22 cellular contexts compared by ENCODE assay signal in the genomic region with DNA sequence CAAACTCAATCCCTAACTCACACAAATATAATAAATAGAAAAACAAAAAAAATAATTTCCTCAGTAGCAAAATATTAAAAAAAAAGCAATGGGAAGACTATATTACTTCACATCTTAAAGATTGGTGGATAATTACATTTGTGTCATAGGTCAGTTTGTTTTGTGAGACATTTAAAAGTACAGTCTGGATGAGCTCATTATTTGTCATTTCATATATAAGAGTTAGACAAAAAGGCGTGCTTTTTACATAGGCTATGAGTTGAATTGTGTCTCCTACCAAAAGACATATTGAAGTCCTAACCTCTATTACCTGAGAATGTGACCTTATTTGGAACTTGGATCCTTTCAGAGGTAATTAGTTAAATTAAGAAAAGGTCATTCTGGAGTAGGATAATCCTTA.
DNase-seq lines count a peak whose midpoint lies in the region; ATAC-seq, FAIRE-seq and TF ChIP-seq lines count a peak whose summit lies in the region.
"Had no signal": no experiment of that assay in that cellular context is flagged by ENCODE, and none has a peak within 500 bp of the region (broad histone marks: within the 10 kb centered on the region; RNA-seq: fewer than 3 reads in every experiment).

No MANE protein-coding gene starts in this region.

- H3K9me3 Mint-ChIP-seq in activated CD4-positive, alpha-beta T cell treated with anti-CD3 and anti-CD28 coated beads, Interleukin-2, amount 10 ng/mL, durations not matched to agents 24 days and 14 days = peaks cover 16% of the 10 kb centered on the region
- H3K9me3 Mint-ChIP-seq: CD4-positive, alpha-beta memory T cell; IgD-negative memory B cell had no signal

- peak; percentile 99 for ATAC-seq in PC-3
- ATAC-seq: SK-N-SH treated with all-trans-retinoic acid at 6 μM for 48 hours had no signal

- no peak overlapping the region for H3K4me3 Mint-ChIP-seq in activated CD4-positive, alpha-beta T cell treated with anti-CD3 and anti-CD28 coated beads, Interleukin-2, amount 10 ng/mL, durations not matched to agents 24 days and 14 days
- H3K4me3 Mint-ChIP-seq: IgD-negative memory B cell had no signal

- no peaks in the 10 kb centered on the region for H3K27me3 ChIP-seq in mammary epithelial cell (ENCODE audit: insufficient read depth, low read length)
- H3K27me3 ChIP-seq in breast epithelium = no peaks in the 10 kb centered on the region
- H3K27me3 ChIP-seq in PC-3 (ENCODE audit: low read length) = no peaks in the 10 kb centered on the region
- no peaks in the 10 kb centered on the region for H3K27me3 ChIP-seq in endothelial cell of umbilical vein (ENCODE audit: control insufficient read depth in 2 of 2, insufficient read depth in 2 of 2, low read length in 2 of 2)
- H3K27me3 ChIP-seq: BLaER1 treated with 17β-estradiol and CSF1 and Interleukin-3, amounts not matched to agents 10 nM and 100 nM had no signal

- TF ChIP-seq CTCF in mammary epithelial cell (conservative IDR thresholded peaks at IDR 0.05 in 1 of 2, IDR thresholded peaks at IDR 0.05 in 1 of 2; ENCODE audit: extremely low read depth in 1 of 2, insufficient read depth in 1 of 2, low read depth in 1 of 2, low read length in 2 of 2) = no peak
- TF ChIP-seq CTCF in breast epithelium (IDR thresholded peaks at IDR 0.05) = no peak
- no peak for TF ChIP-seq CTCF in PC-3 (conservative IDR thresholded peaks at IDR 0.05; ENCODE audit: low read depth, low read length)
- TF ChIP-seq CTCF in endothelial cell of umbilical vein (IDR thresholded peaks at IDR 0.05; ENCODE audit: extremely low read depth in 1 of 2, insufficient read depth in 1 of 2, low read depth in 1 of 2, low read length in 2 of 2) = no peak

- peaks cover 2% of the 10 kb centered on the region for H3K4me1 Mint-ChIP-seq in activated CD4-positive, alpha-beta T cell treated with anti-CD3 and anti-CD28 coated beads, Interleukin-2, amount 10 ng/mL, durations not matched to agents 24 days and 14 days
- H3K4me1 Mint-ChIP-seq: CD4-positive, alpha-beta memory T cell; IgD-negative memory B cell had no signal

- peak; percentile 26 for DNase-seq in mammary epithelial cell
- DNase-seq in breast epithelium (ENCODE audit: low spot score in 2 of 2) = no peak
- DNase-seq in PC-3 = peak; percentile 80
- no peak for DNase-seq in endothelial cell of umbilical vein (ENCODE audit: low read depth, low spot score)
- DNase-seq in kidney glomerular epithelial cell (lab: John Stamatoyannopoulos, UW) = no peak
- DNase-seq in activated CD4-positive, alpha-beta T cell treated with anti-CD3 and anti-CD28 coated beads, Interleukin-2, amount 10 ng/mL, durations not matched to agents 24 days and 14 days = no peak
- DNase-seq in NCI-H526 treated with DMSO at 0.1 percent for 48 hours (lab: John Stamatoyannopoulos, UW) = no peak
- DNase-seq in activated CD8-positive, alpha-beta memory T cell treated with anti-CD3 and anti-CD28 coated beads, Interleukin-2, amount 50 U/mL, for 48 hours = no peak
- DNase-seq: Caco-2; CD4-positive, alpha-beta memory T cell; DMS 273 treated with DMSO at 0.1 percent for 48 hours; DMS79 treated with DMSO at 0.1 percent for 48 hours; NCI-H1694 treated with DMSO at 0.1 percent for 48 hours; NCI-H446; NCI-H526 had no signal

- H2AFZ ChIP-seq in mammary epithelial cell (ENCODE audit: low read depth, low read length) (no peak overlapping the region), PC-3 (ENCODE audit: low read length) (no peak overlapping the region), endothelial cell of umbilical vein (ENCODE audit: low read depth, low read length) (no peak overlapping the region)

- CTCF ChIA-PET in mammary epithelial cell (lab: Charles Lee; ENCODE audit: low non-redundant PET) = interaction anchor here (0.7 kb wide), 1 partner anchor 105 kb away, joined by 3 read pairs; no protein-coding TSS in a partner anchor
- CTCF ChIA-PET in PC-3 (lab: Charles Lee) = interaction anchor here (0.7 kb wide), 1 partner anchor 1027 kb away, joined by 3 read pairs; no protein-coding TSS in a partner anchor
- CTCF ChIA-PET in endothelial cell of umbilical vein (lab: Charles Lee) = no interaction called here

- dilution Hi-C loops in mammary epithelial cell (cut with HindIII; ENCODE audit: low sequenced_read_pairs) = no loop called here
- dilution Hi-C loops in endothelial cell of umbilical vein (cut with MboI; ENCODE audit: extremely low pct_ligation_motif_present, low sequenced_read_pairs) = no loop called here

- H4K20me1 ChIP-seq in mammary epithelial cell (ENCODE audit: insufficient read depth, low read length) = no peaks in the 10 kb centered on the region
- no peaks in the 10 kb centered on the region for H4K20me1 ChIP-seq in PC-3 (ENCODE audit: low read length)
- H4K20me1 ChIP-seq in endothelial cell of umbilical vein (replicated peaks; ENCODE audit: control insufficient read depth, extremely low read depth, insufficient read depth, low read length) = no peaks in the 10 kb centered on the region
- H4K20me1 ChIP-seq: BLaER1 treated with 17β-estradiol and CSF1 and Interleukin-3, amounts not matched to agents 10 nM and 100 nM had no signal

- intact Hi-C loops in mammary epithelial cell (cut with micrococcal nuclease) (no loop called here), breast epithelium (cut with DNase I; ENCODE audit: low total_unique reads) (no loop called here), PC-3 (cut with micrococcal nuclease) (no loop called here), endothelial cell of umbilical vein (cut with micrococcal nuclease) (no loop called here)
- intact Hi-C loops in activated CD4-positive, alpha-beta T cell treated with anti-CD3 and anti-CD28 coated beads, Interleukin-2, amount 10 ng/mL, durations not matched to agents 24 days and 14 days (cut with micrococcal nuclease) = no loop called here

- TF ChIP-seq POLR2A in breast epithelium (IDR thresholded peaks at IDR 0.05) = no peak
- no peak for TF ChIP-seq POLR2A in endothelial cell of umbilical vein (IDR thresholded peaks at IDR 0.05; ENCODE audit: low read depth, low read length)

- H3K4me1 ChIP-seq in mammary epithelial cell (ENCODE audit: insufficient read depth, low read length) (no peaks in the 10 kb centered on the region), breast epithelium (no peaks in the 10 kb centered on the region), PC-3 (ENCODE audit: insufficient read depth, low read length) (peaks cover 15% of the 10 kb centered on the region), endothelial cell of umbilical vein (ENCODE audit: control insufficient read depth, extremely low read depth, insufficient read depth, low read length) (no peaks in the 10 kb centered on the region)
- H3K4me1 ChIP-seq: BLaER1 treated with 17β-estradiol and CSF1 and Interleukin-3, amounts not matched to agents 10 nM and 100 nM; Caco-2 had no signal

- BruUV-seq in mammary epithelial cell (replicated peaks; lab: Mats Ljungman, UMichigan) (no TSS peak), PC-3 (replicated peaks; lab: Mats Ljungman, UMichigan) (no TSS peak), endothelial cell of umbilical vein (replicated peaks; lab: Mats Ljungman, UMichigan) (no TSS peak)

- POLR2A ChIA-PET in PC-3 (lab: Charles Lee; ENCODE audit: unreplicated experiment) = interaction anchor here (0.5 to 1.0 kb wide), 5 partner anchors 128 to 1054 kb away, joined by 3 to 11 read pairs (median 4); no protein-coding TSS in a partner anchor
- POLR2A ChIA-PET in endothelial cell of umbilical vein (lab: Charles Lee) = no interaction called here

- H3K9me3 ChIP-seq in mammary epithelial cell (replicated peaks; ENCODE audit: insufficient read depth, low read length) (no peaks in the 10 kb centered on the region), breast epithelium (no peaks in the 10 kb centered on the region), PC-3 (ENCODE audit: low read length) (no peaks in the 10 kb centered on the region), endothelial cell of umbilical vein (replicated peaks; ENCODE audit: control insufficient read depth, insufficient read depth, low read length) (no peaks in the 10 kb centered on the region)
- H3K9me3 ChIP-seq: BLaER1 treated with 17β-estradiol and CSF1 and Interleukin-3, amounts not matched to agents 10 nM and 100 nM; Caco-2 had no signal

- H3K4me3 ChIP-seq in mammary epithelial cell (replicated peaks in 1 of 3; ENCODE audit: insufficient read depth in 1 of 3, low read depth in 2 of 3, low read length in 3 of 3) (no peak overlapping the region), breast epithelium (no peak overlapping the region), PC-3 (ENCODE audit: low read length) (no peak overlapping the region), endothelial cell of umbilical vein (replicated peaks in 1 of 3; ENCODE audit: insufficient read depth in 1 of 3, low read depth in 1 of 3, low read length in 3 of 3) (no peak overlapping the region)
- H3K4me3 ChIP-seq: BLaER1 treated with 17β-estradiol and CSF1 and Interleukin-3, amounts not matched to agents 10 nM and 100 nM had no signal

- in situ Hi-C loops in mammary epithelial cell (cut with MboI; ENCODE audit: low sequenced_read_pairs in 2 of 2) = no loop called here

- H3K4me2 ChIP-seq in mammary epithelial cell (ENCODE audit: insufficient read depth, low read depth, low read length) (no peak overlapping the region), PC-3 (ENCODE audit: low read length) (peak overlapping the region; percentile 27), endothelial cell of umbilical vein (ENCODE audit: insufficient read depth, low read length) (no peak overlapping the region)
- H3K4me2 ChIP-seq: BLaER1 treated with 17β-estradiol and CSF1 and Interleukin-3, amounts not matched to agents 10 nM and 100 nM had no signal

- no peaks in the 10 kb centered on the region for H3K9me1 ChIP-seq in endothelial cell of umbilical vein (replicated peaks; ENCODE audit: control insufficient read depth, extremely low read depth, insufficient read depth, low read length)

- no peak for FAIRE-seq in endothelial cell of umbilical vein (lab: Jason Lieb, UNC)
- FAIRE-seq: G401.6, GM12892, HTR-8/SVneo had no signal

- H3K79me2 ChIP-seq in mammary epithelial cell (ENCODE audit: insufficient read depth, low read length) (no peaks in the 10 kb centered on the region), PC-3 (ENCODE audit: low read length) (no peaks in the 10 kb centered on the region), endothelial cell of umbilical vein (ENCODE audit: control insufficient read depth, insufficient read depth, low read length) (no peaks in the 10 kb centered on the region)

- H3K36me3 ChIP-seq in mammary epithelial cell (ENCODE audit: insufficient read depth, low read length) (no peaks in the 10 kb centered on the region), breast epithelium (no peaks in the 10 kb centered on the region), PC-3 (ENCODE audit: low read depth, low read length) (no peaks in the 10 kb centered on the region), endothelial cell of umbilical vein (ENCODE audit: control insufficient read depth in 2 of 2, extremely low read depth in 1 of 2, insufficient read depth in 2 of 2, low read length in 2 of 2) (no peaks in the 10 kb centered on the region)
- H3K36me3 ChIP-seq: BLaER1 treated with 17β-estradiol and CSF1 and Interleukin-3, amounts not matched to agents 10 nM and 100 nM had no signal

- H3K27ac ChIP-seq in mammary epithelial cell (ENCODE audit: insufficient read depth, low read depth, low read length) (no peak overlapping the region), breast epithelium (no peak overlapping the region), PC-3 (ENCODE audit: low read length) (peak overlapping the region; percentile 14; the same call in 1 of the 2 replicates), endothelial cell of umbilical vein (ENCODE audit: insufficient read depth, low read depth, low read length) (no peak overlapping the region)
- H3K27ac ChIP-seq: 22Rv1; BLaER1 treated with 17β-estradiol and CSF1 and Interleukin-3, amounts not matched to agents 10 nM and 100 nM had no signal

- H3K27ac Mint-ChIP-seq in activated CD4-positive, alpha-beta T cell treated with anti-CD3 and anti-CD28 coated beads, Interleukin-2, amount 10 ng/mL, durations not matched to agents 24 days and 14 days = no peak overlapping the region
- H3K27ac Mint-ChIP-seq: CD4-positive, alpha-beta memory T cell; IgD-negative memory B cell had no signal

- 44% methylated on average over 1 of the region's 1 CpG for WGBS in mammary epithelial cell (ENCODE audit: low coverage, missing lambda C conversion rate)

- no peaks in the 10 kb centered on the region for H3F3A ChIP-seq in PC-3 (ENCODE audit: low read length, unreplicated experiment)

- H3K27me3 Mint-ChIP-seq in activated CD4-positive, alpha-beta T cell treated with anti-CD3 and anti-CD28 coated beads, Interleukin-2, amount 10 ng/mL, durations not matched to agents 24 days and 14 days = no peaks in the 10 kb centered on the region
- H3K27me3 Mint-ChIP-seq: CD4-positive, alpha-beta memory T cell; IgD-negative memory B cell had no signal

- no peak overlapping the region for H3K9ac ChIP-seq in mammary epithelial cell (ENCODE audit: insufficient read depth, low read length)
- H3K9ac ChIP-seq in PC-3 (ENCODE audit: low read length) = no peak overlapping the region
- H3K9ac ChIP-seq in endothelial cell of umbilical vein (replicated peaks; ENCODE audit: extremely low read depth, insufficient read depth, low read length) = no peak overlapping the region
- H3K9ac ChIP-seq: BLaER1 treated with 17β-estradiol and CSF1 and Interleukin-3, amounts not matched to agents 10 nM and 100 nM had no signal

- peaks cover 1% of the 10 kb centered on the region for H3K36me3 Mint-ChIP-seq in activated CD4-positive, alpha-beta T cell treated with anti-CD3 and anti-CD28 coated beads, Interleukin-2, amount 10 ng/mL, durations not matched to agents 24 days and 14 days (ENCODE audit: low read depth)
- H3K36me3 Mint-ChIP-seq: CD4-positive, alpha-beta memory T cell; IgD-negative memory B cell had no signal

- no peaks in the 10 kb centered on the region for H3K9me2 ChIP-seq in PC-3 (replicated peaks; ENCODE audit: low read length)

Comparison
In these comparisons a context has a peak if more than half of its experiments do, and no peak if none do; other contexts are left out.
1. DNase-seq: peak in mammary epithelial cell (single experiment) and PC-3 (single experiment); none in breast epithelium (0 of 2), endothelial cell of umbilical vein (single experiment), kidney glomerular epithelial cell (single experiment), activated CD4-positive, alpha-beta T cell treated with anti-CD3 and anti-CD28 coated beads, Interleukin-2, amount 10 ng/mL, durations not matched to agents 24 days and 14 days (single experiment), NCI-H526 treated with DMSO at 0.1 percent for 48 hours (single experiment) and activated CD8-positive, alpha-beta memory T cell treated with anti-CD3 and anti-CD28 coated beads, Interleukin-2, amount 50 U/mL, for 48 hours (single experiment).